ENCODE assay signal across 2 cellular contexts in genomic region chr1:32848354-32849063, GRCh38.
TF ChIP-seq lines count a peak whose summit lies in the region.

No MANE protein-coding gene starts in this region.

TF ChIP-seq in GM12891, 5 proteins besides CTCF, POLR2A, EP300 and RAD21:
- no peak for TF ChIP-seq SPI1 (IDR thresholded peaks at IDR 0.05; ENCODE audit: low read depth, low read length)
- TF ChIP-seq POLR2AphosphoS5 (IDR thresholded peaks at IDR 0.05; ENCODE audit: low read depth, low read length), result no peak

TF ChIP-seq in K562, 482 proteins besides CTCF, POLR2A, EP300 and RAD21:
- TF ChIP-seq CAMTA2 (CRISPR knock-in tag; conservative IDR thresholded peaks at IDR 0.05) (0 out of 2 replicates have a peak, but pooled peaks have one; percentile 23), TCF7 (IDR thresholded peaks at IDR 0.05; ENCODE audit: borderline replicate concordance) (no peak)
TF ChIP-seq in K562: peak in this region for 1.
